19 cellular contexts compared by ENCODE assay signal in the genomic region with DNA sequence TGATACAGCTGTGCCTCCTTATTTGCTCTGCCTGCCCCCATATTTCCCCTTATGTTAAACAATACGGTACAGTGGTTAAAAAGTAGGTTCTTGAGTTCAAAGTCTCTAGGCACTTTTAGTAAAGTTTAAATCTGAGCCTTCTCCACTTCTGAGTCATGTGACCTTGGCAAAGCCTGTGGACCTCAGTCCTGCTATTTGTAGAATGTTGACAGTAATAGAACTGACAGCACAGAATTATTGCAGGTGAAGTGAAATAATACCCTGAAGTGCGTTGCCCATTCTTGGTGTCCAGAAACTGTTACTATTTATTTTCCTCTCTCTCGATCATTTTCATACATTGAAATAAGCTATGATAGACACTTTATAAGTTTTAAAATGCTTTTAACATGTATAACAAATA.
A peak's percentile ranks its signal among the peaks of the same experiment; 100 is the strongest.
DNase-seq lines count a peak whose midpoint lies in the region; ATAC-seq and TF ChIP-seq lines count a peak whose summit lies in the region.
"Had no signal": no experiment of that assay in that cellular context is flagged by ENCODE, and none has a peak within 500 bp of the region (broad histone marks: within the 10 kb centered on the region; RNA-seq: fewer than 3 reads in every experiment).

No MANE protein-coding gene starts in this region.

- no peaks in the 10 kb centered on the region for H3K9me3 ChIP-seq in adrenal gland (replicated peaks in 1 of 3)
- no peaks in the 10 kb centered on the region for H3K9me3 ChIP-seq in gastrocnemius medialis
- H3K9me3 ChIP-seq in lower lobe of right lung = no peaks in the 10 kb centered on the region
- H3K9me3 ChIP-seq: BE2C had no signal

- 35 to 57% (median 41%) methylated on average over 3 of the region's 3 CpGs for WGBS in adrenal gland, 4 donors

- H3K4me1 ChIP-seq in adrenal gland (replicated peaks in 1 of 2) (peaks cover 0 to 19% of the 10 kb centered on the region in 2 donors), gastrocnemius medialis (peaks cover 13 to 16% of the 10 kb centered on the region in 2 donors), lower lobe of right lung (no peaks in the 10 kb centered on the region)

- POLR2A ChIA-PET in HEK293T (lab: Yijun Ruan, JAX) = no interaction called here

- no peak for TF ChIP-seq CTCF in adrenal gland (IDR thresholded peaks at IDR 0.05)
- no peak for TF ChIP-seq CTCF in gastrocnemius medialis (IDR thresholded peaks at IDR 0.05 in 4 of 5, conservative IDR thresholded peaks at IDR 0.05 in 1 of 5)
- no peak for TF ChIP-seq CTCF in lower lobe of right lung (IDR thresholded peaks at IDR 0.05)

- TF ChIP-seq POLR2A in adrenal gland (IDR thresholded peaks at IDR 0.05) (no peak), gastrocnemius medialis (IDR thresholded peaks at IDR 0.05) (no peak)

- no peaks in the 10 kb centered on the region for H3K27me3 ChIP-seq in adrenal gland
- H3K27me3 ChIP-seq in gastrocnemius medialis = no peaks in the 10 kb centered on the region
- no peaks in the 10 kb centered on the region for H3K27me3 ChIP-seq in lower lobe of right lung (ENCODE audit: low read depth)
- H3K27me3 ChIP-seq: BE2C had no signal

- H3K27ac ChIP-seq in adrenal gland = no peak overlapping the region
- peak overlapping the region in 1 of 4 donors; percentile 26 for H3K27ac ChIP-seq in gastrocnemius medialis
- no peak overlapping the region for H3K27ac ChIP-seq in lower lobe of right lung

- no peaks in the 10 kb centered on the region for H3K36me3 ChIP-seq in adrenal gland (replicated peaks in 1 of 2)
- no peaks in the 10 kb centered on the region for H3K36me3 ChIP-seq in gastrocnemius medialis
- H3K36me3 ChIP-seq in lower lobe of right lung = no peaks in the 10 kb centered on the region
- H3K36me3 ChIP-seq: BE2C had no signal

- H3K4me3 ChIP-seq in adrenal gland = no peak overlapping the region
- no peak overlapping the region for H3K4me3 ChIP-seq in gastrocnemius medialis
- no peak overlapping the region for H3K4me3 ChIP-seq in lower lobe of right lung

- peak; percentile 61 to 86 for ATAC-seq in gastrocnemius medialis
- ATAC-seq in lower lobe of right lung = no peak
- no peak for ATAC-seq in HG03469 (IDR thresholded peaks at IDR 0.05; ENCODE audit: unreplicated experiment)
- ATAC-seq: Right ventricle myocardium inferior had no signal

- in situ Hi-C loops in gastrocnemius medialis (cut with MboI; ENCODE audit: low sequenced_read_pairs in 4 of 4) = no loop called here

- CTCF ChIA-PET in HEK293T (lab: Yijun Ruan, JAX) = no interaction called here

- DNase-seq in HEK293T (ENCODE audit: extremely low spot score) (no peak), adrenal gland (peak; percentile 30 to 58 (median 41)), left kidney (ENCODE audit: low read depth, low spot score) (peak; percentile 26), gastrocnemius medialis (peak in 1 of 2 donors; percentile 24), head of caudate nucleus (no peak), lower lobe of right lung (no peak)
- DNase-seq: BE2C, DMS53, EL, GF-D8, KG1, NCI-H1092, NCI-H1436, NCI-H187 treated with DMSO at 0.1 percent for 48 hours, NCI-H2107, NCI-H446 treated with DMSO at 0.1 percent for 48 hours, NCI-H526 treated with DMSO at 0.1 percent for 48 hours had no signal

- intact Hi-C loops in adrenal gland (cut with DNase I) = no loop called here
- intact Hi-C loops in gastrocnemius medialis (cut with DNase I; ENCODE audit: low total_unique reads) = no loop called here
- intact Hi-C loops in head of caudate nucleus (cut with DNase I) = no loop called here
- intact Hi-C loops in lower lobe of right lung (cut with DNase I) = no loop called here

TF ChIP-seq in HEK293T, 16 proteins besides CTCF, POLR2A, EP300 and RAD21:
- TF ChIP-seq FOXA1 (IDR thresholded peaks at IDR 0.05) = no peak
- TF ChIP-seq, protein P1, sequence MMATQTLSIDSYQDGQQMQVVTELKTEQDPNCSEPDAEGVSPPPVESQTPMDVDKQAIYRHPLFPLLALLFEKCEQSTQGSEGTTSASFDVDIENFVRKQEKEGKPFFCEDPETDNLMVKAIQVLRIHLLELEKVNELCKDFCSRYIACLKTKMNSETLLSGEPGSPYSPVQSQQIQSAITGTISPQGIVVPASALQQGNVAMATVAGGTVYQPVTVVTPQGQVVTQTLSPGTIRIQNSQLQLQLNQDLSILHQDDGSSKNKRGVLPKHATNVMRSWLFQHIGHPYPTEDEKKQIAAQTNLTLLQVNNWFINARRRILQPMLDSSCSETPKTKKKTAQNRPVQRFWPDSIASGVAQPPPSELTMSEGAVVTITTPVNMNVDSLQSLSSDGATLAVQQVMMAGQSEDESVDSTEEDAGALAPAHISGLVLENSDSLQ (IDR thresholded peaks at IDR 0.05) = peak; percentile 71

Comparison
In these comparisons a context has a peak if more than half of its experiments do, and no peak if none do; other contexts are left out.
1. DNase-seq: peak in adrenal gland (7 of 7) and left kidney (single experiment); none in HEK293T (single experiment), head of caudate nucleus (0 of 42) and lower lobe of right lung (single experiment).
2. ATAC-seq: peak in gastrocnemius medialis (2 of 2); none in lower lobe of right lung (0 of 2) and HG03469 (single experiment).